ENCODE assay signal across 1 cellular context in genomic region chr17:80002690-80003490, GRCh38.
TF ChIP-seq lines count a peak whose summit lies in the region.

No MANE protein-coding gene starts in this region.

TF ChIP-seq in H1, 55 proteins besides CTCF, POLR2A, EP300 and RAD21:
- TF ChIP-seq KDM1A (IDR thresholded peaks at IDR 0.05; ENCODE audit: borderline replicate concordance, low read length) = no peak
- TF ChIP-seq SRF (IDR thresholded peaks at IDR 0.05; ENCODE audit: low read depth, low read length) = no peak
- no peak for TF ChIP-seq BACH1 (IDR thresholded peaks at IDR 0.05; ENCODE audit: low read length)
- no peak for TF ChIP-seq EZH2 (IDR thresholded peaks at IDR 0.05; ENCODE audit: low read depth, low read length, severe bottlenecking)
- TF ChIP-seq JUN (IDR thresholded peaks at IDR 0.05; ENCODE audit: low read depth, low read length) = no peak
